12 cellular contexts compared by ENCODE assay signal in the genomic region with DNA sequence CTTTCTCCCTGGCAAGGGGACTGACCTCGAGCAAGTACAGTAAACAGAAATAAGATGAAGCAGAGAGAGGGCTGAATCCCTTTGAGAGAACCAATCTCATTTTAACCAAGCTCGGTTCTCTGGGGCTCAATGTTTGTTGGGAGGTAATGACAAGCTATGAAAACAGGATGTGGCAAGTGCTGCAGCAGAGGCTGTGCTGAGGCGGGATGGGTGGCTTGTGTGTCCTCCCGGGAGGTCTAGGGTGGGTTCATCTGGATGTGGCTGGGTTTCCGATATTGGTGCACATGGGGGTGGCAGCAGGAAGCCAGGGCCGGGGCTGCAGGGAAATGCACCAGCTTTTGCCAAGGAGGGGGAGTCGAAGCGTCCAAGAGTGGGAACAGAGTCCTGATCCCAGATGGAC.
DNase-seq lines count a peak whose midpoint lies in the region; ATAC-seq and TF ChIP-seq lines count a peak whose summit lies in the region.
"Had no signal": no experiment of that assay in that cellular context is flagged by ENCODE, and none has a peak within 500 bp of the region (broad histone marks: within the 10 kb centered on the region; RNA-seq: fewer than 3 reads in every experiment).

No MANE protein-coding gene starts in this region.

- no peaks in the 10 kb centered on the region for H3K9me3 ChIP-seq in naive thymus-derived CD4-positive, alpha-beta T cell (ENCODE audit: control insufficient read depth in 2 of 3, low read length in 3 of 3)
- H3K9me3 ChIP-seq in upper lobe of right lung: no peaks in the 10 kb centered on the region
- no peaks in the 10 kb centered on the region for H3K9me3 ChIP-seq in colonic mucosa

- intact Hi-C loops in naive thymus-derived CD4-positive, alpha-beta T cell (cut with micrococcal nuclease): loop anchor here in 1 of 2 donors (1.0 to 10.0 kb wide), 5 partner anchors 13 to 805 kb away; a partner anchor contains a TSS
- intact Hi-C loops in upper lobe of right lung (cut with DNase I) (no loop called here), colonic mucosa (cut with DNase I) (no loop called here)

- peak overlapping the region; percentile 67 for H3K27ac ChIP-seq in naive thymus-derived CD4-positive, alpha-beta T cell (ENCODE audit: low read depth, low read length)
- H3K27ac ChIP-seq in upper lobe of right lung (no peak overlapping the region), colonic mucosa (no peak overlapping the region)
- H3K27ac ChIP-seq: cardiac muscle cell, SK-N-MC had no signal

- POLR2A ChIA-PET in naive thymus-derived CD4-positive, alpha-beta T cell (lab: Charles Lee): interaction anchor here (0.5 to 4.1 kb wide), 22 partner anchors 8 to 603 kb away, joined by 3 to 33 read pairs (median 3); no protein-coding TSS in a partner anchor

- no peak overlapping the region for H3K9ac ChIP-seq in colonic mucosa (ENCODE audit: low read depth in 2 of 2, low read length in 2 of 2)

- peaks cover 0 to 13% (median 0%) of the 10 kb centered on the region in 3 experiments for H3K36me3 ChIP-seq in naive thymus-derived CD4-positive, alpha-beta T cell (ENCODE audit: control insufficient read depth in 2 of 3, insufficient read depth in 3 of 3, low read length in 3 of 3)
- no peaks in the 10 kb centered on the region for H3K36me3 ChIP-seq in upper lobe of right lung
- no peaks in the 10 kb centered on the region for H3K36me3 ChIP-seq in colonic mucosa
- H3K36me3 ChIP-seq: cardiac muscle cell had no signal

- H3K4me1 Mint-ChIP-seq in activated T-cell treated with anti-CD3 and anti-CD28 coated beads, Interleukin-2, amount 50 U/mL, for 72 hours (ENCODE audit: low read depth): peaks cover 45% of the 10 kb centered on the region
- H3K4me1 Mint-ChIP-seq in naive thymus-derived CD4-positive, alpha-beta T cell: peaks cover 42 to 100% (median 95%) of the 10 kb centered on the region in 7 donors

- no peaks in the 10 kb centered on the region for H3K27me3 Mint-ChIP-seq in activated T-cell treated with anti-CD3 and anti-CD28 coated beads, Interleukin-2, amount 50 U/mL, for 72 hours (ENCODE audit: low read depth)
- H3K27me3 Mint-ChIP-seq in naive thymus-derived CD4-positive, alpha-beta T cell: no peaks in the 10 kb centered on the region

- H3K27me3 ChIP-seq in naive thymus-derived CD4-positive, alpha-beta T cell (ENCODE audit: control insufficient read depth in 2 of 2, insufficient read depth in 2 of 2, low read length in 2 of 2): no peaks in the 10 kb centered on the region
- H3K27me3 ChIP-seq in upper lobe of right lung (no peaks in the 10 kb centered on the region), colonic mucosa (no peaks in the 10 kb centered on the region)
- H3K27me3 ChIP-seq: cardiac muscle cell had no signal

- H3K27ac Mint-ChIP-seq in activated T-cell treated with anti-CD3 and anti-CD28 coated beads, Interleukin-2, amount 50 U/mL, for 72 hours: peak overlapping the region; percentile 76
- peak overlapping the region; percentile 85 to 99 (median 95) for H3K27ac Mint-ChIP-seq in naive thymus-derived CD4-positive, alpha-beta T cell

- CTCF ChIA-PET in naive thymus-derived CD4-positive, alpha-beta T cell (lab: Charles Lee): interaction anchor here (0.7 to 4.1 kb wide), 8 partner anchors 9 to 152 kb away, joined by 3 to 31 read pairs (median 4); no protein-coding TSS in a partner anchor

- peak; percentile 4 to 9 (median 9) for DNase-seq in stimulated activated CD4-positive, alpha-beta T cell treated with anti-CD3 and anti-CD28 coated beads, Interleukin-12 subunit alpha, Interleukin-12 subunit beta, amount 100 ng/mL, for 48 hours (ENCODE audit: low read depth in 2 of 3, low spot score in 1 of 3)
- no peak for DNase-seq in stimulated activated CD4-positive, alpha-beta T cell treated with anti-CD3 and anti-CD28 coated beads, Interleukin-12 subunit alpha, Interleukin-12 subunit beta, amount 100 ng/mL, for 4 hours
- peak; percentile 41 to 42 for DNase-seq in activated T-cell treated with anti-CD3 and anti-CD28 coated beads, Interleukin-2, amount 50 U/mL, for 72 hours
- peak; percentile 14 to 81 (median 67) for DNase-seq in naive thymus-derived CD4-positive, alpha-beta T cell
- no peak for DNase-seq in upper lobe of right lung
- no peak for DNase-seq in colonic mucosa
- no peak for DNase-seq in NCI-H128 (lab: John Stamatoyannopoulos, UW; ENCODE audit: unreplicated experiment)
- no peak for DNase-seq in HT-29 (ENCODE audit: low spot score)
- DNase-seq: NCI-H1048, NCI-H774 had no signal

- peaks cover 0 to 4% of the 10 kb centered on the region in 2 donors for H3K36me3 Mint-ChIP-seq in activated T-cell treated with anti-CD3 and anti-CD28 coated beads, Interleukin-2, amount 50 U/mL, for 72 hours (ENCODE audit: insufficient read depth in 2 of 2)
- H3K36me3 Mint-ChIP-seq in naive thymus-derived CD4-positive, alpha-beta T cell: peaks cover 0 to 50% (median 0%) of the 10 kb centered on the region in 5 donors

- TF ChIP-seq CTCF in upper lobe of right lung (IDR thresholded peaks at IDR 0.05) (no peak), colonic mucosa (IDR thresholded peaks at IDR 0.05) (no peak)

- H3K4me1 ChIP-seq in naive thymus-derived CD4-positive, alpha-beta T cell (ENCODE audit: control insufficient read depth in 2 of 2, insufficient read depth in 2 of 2, low read length in 2 of 2): peaks cover 46 to 70% of the 10 kb centered on the region in 2 donors
- H3K4me1 ChIP-seq in upper lobe of right lung (no peaks in the 10 kb centered on the region), colonic mucosa (no peaks in the 10 kb centered on the region)

- ATAC-seq in activated T-cell treated with anti-CD3 and anti-CD28 coated beads, Interleukin-2, amount 50 U/mL, for 72 hours (replicated peaks in 1 of 2): peak; percentile 73 to 92
- ATAC-seq in naive thymus-derived CD4-positive, alpha-beta T cell: peak; percentile 88
- ATAC-seq in upper lobe of right lung: peak; percentile 53

- H3K9me3 Mint-ChIP-seq in activated T-cell treated with anti-CD3 and anti-CD28 coated beads, Interleukin-2, amount 50 U/mL, for 72 hours: no peaks in the 10 kb centered on the region
- H3K9me3 Mint-ChIP-seq in naive thymus-derived CD4-positive, alpha-beta T cell: peaks cover 0 to 4% (median 0%) of the 10 kb centered on the region in 11 donors

- peak overlapping the region; percentile 59 to 66 for H3K4me3 Mint-ChIP-seq in activated T-cell treated with anti-CD3 and anti-CD28 coated beads, Interleukin-2, amount 50 U/mL, for 72 hours
- H3K4me3 Mint-ChIP-seq in naive thymus-derived CD4-positive, alpha-beta T cell: peak overlapping the region; percentile 54 to 83 (median 67)

- peak overlapping the region; percentile 3 for H3K4me3 ChIP-seq in naive thymus-derived CD4-positive, alpha-beta T cell (ENCODE audit: low read length)
- H3K4me3 ChIP-seq in upper lobe of right lung (no peak overlapping the region), colonic mucosa (no peak overlapping the region)
- H3K4me3 ChIP-seq: cardiac muscle cell, SK-N-MC had no signal

Comparison
In these comparisons a context has a peak if more than half of its experiments do, and no peak if none do; other contexts are left out.
1. DNase-seq: peak in stimulated activated CD4-positive, alpha-beta T cell treated with anti-CD3 and anti-CD28 coated beads, Interleukin-12 subunit alpha, Interleukin-12 subunit beta, amount 100 ng/mL, for 48 hours (3 of 3), activated T-cell treated with anti-CD3 and anti-CD28 coated beads, Interleukin-2, amount 50 U/mL, for 72 hours (2 of 2) and naive thymus-derived CD4-positive, alpha-beta T cell (9 of 9); none in stimulated activated CD4-positive, alpha-beta T cell treated with anti-CD3 and anti-CD28 coated beads, Interleukin-12 subunit alpha, Interleukin-12 subunit beta, amount 100 ng/mL, for 4 hours (single experiment), upper lobe of right lung (single experiment), colonic mucosa (single experiment), NCI-H128 (single experiment) and HT-29 (single experiment).
2. Peak in every context shown above with its lines, with median percentiles within 50 percentile points of each other: ATAC-seq.